ENCODE assay signal across 1 cellular context in genomic region chr6:56909115-56909907, GRCh38.
TF ChIP-seq lines count a peak whose summit lies in the region.

No MANE protein-coding gene starts in this region.

TF ChIP-seq in HCT116, 20 proteins besides CTCF, POLR2A, EP300 and RAD21 (continued from another document):
- TF ChIP-seq SP1 (IDR thresholded peaks at IDR 0.05; ENCODE audit: low read depth) (no peak), CBX3 (IDR thresholded peaks at IDR 0.05; ENCODE audit: low read depth) (no peak), EGR1 (IDR thresholded peaks at IDR 0.05; ENCODE audit: low read depth) (no peak), ELF1 (IDR thresholded peaks at IDR 0.05; ENCODE audit: borderline replicate concordance, low read depth) (no peak), MAX (IDR thresholded peaks at IDR 0.05) (no peak), SIN3A (IDR thresholded peaks at IDR 0.05; ENCODE audit: low read depth) (no peak)
